In the genomic region with DNA sequence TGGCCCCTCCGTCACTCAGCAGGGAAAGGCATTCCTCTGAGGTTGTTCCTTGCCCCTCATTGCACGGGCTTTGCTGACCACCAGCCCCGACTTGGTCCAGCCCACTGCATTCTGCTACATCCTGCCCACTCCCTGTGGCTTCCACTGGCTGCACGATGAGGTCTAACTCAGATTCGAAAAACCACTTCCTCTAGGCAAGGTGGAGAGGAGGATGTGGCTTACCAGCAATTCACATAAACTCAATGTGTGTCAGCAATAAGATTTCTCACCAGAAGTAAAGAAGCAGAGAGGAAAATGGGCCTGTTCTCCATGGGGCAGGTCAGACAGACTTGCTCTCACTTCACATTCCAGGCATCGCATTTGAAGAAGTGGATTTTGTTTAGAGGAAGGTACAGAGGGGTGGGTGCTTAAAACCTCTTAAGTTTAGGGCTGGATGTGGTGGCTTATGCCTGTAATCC, we compare ENCODE assay signal across 8 cellular contexts. TPM values are rescaled to one million over a fixed set of nuclear protein-coding genes. Genes with fewer than 3 reads are reported as not detected.
DNase-seq lines count a peak whose midpoint lies in the region; ATAC-seq, FAIRE-seq and TF ChIP-seq lines count a peak whose summit lies in the region.

No MANE protein-coding gene starts in this region.

- H3F3A ChIP-seq in neural progenitor cell (ENCODE audit: low read depth) = no peaks in the 10 kb centered on the region

- peak; percentile 53 for ATAC-seq in HG02588 (IDR thresholded peaks at IDR 0.05; ENCODE audit: unreplicated experiment)

- intact Hi-C loops in activated T-helper 2 cell treated with anti-CD3 and anti-CD28 coated beads, Interferon-gamma antibody, Interleukin-2, Interleukin-4, amounts not matched to agents 10 μg/mL and 5 μg/mL and 100 μg/mL, durations not matched to agents 14 hours and 24 hours and 36 hours (cut with micrococcal nuclease) = loop anchor here (2.0 to 5.0 kb wide), 6 partner anchors 23 to 187 kb away; partner anchors contain the start of gene CCDC88C
- intact Hi-C loops in spleen (cut with DNase I; ENCODE audit: low total_unique reads) = no loop called here

- H3K4me2 ChIP-seq in neural progenitor cell = no peak overlapping the region

- H3K9me3 Mint-ChIP-seq in activated T-helper 2 cell treated with anti-CD3 and anti-CD28 coated beads, Interferon-gamma antibody, Interleukin-2, Interleukin-4, amounts not matched to agents 10 μg/mL and 5 μg/mL and 100 μg/mL, durations not matched to agents 14 hours and 24 hours and 36 hours = peaks cover 9% of the 10 kb centered on the region
- peaks cover 10% of the 10 kb centered on the region for H3K9me3 Mint-ChIP-seq in neural progenitor cell

- H3K27me3 Mint-ChIP-seq in activated T-helper 2 cell treated with anti-CD3 and anti-CD28 coated beads, Interferon-gamma antibody, Interleukin-2, Interleukin-4, amounts not matched to agents 10 μg/mL and 5 μg/mL and 100 μg/mL, durations not matched to agents 14 hours and 24 hours and 36 hours (ENCODE audit: low read depth) = no peaks in the 10 kb centered on the region
- H3K27me3 Mint-ChIP-seq in neural progenitor cell (ENCODE audit: insufficient read depth, low read depth) = peaks cover 2% of the 10 kb centered on the region

- H3K4me1 ChIP-seq in spleen = peaks cover 35 to 100% (median 76%) of the 10 kb centered on the region in 6 donors
- H3K4me1 ChIP-seq in neural progenitor cell = no peaks in the 10 kb centered on the region

- peaks cover 59% of the 10 kb centered on the region for H3K36me3 Mint-ChIP-seq in activated T-helper 2 cell treated with anti-CD3 and anti-CD28 coated beads, Interferon-gamma antibody, Interleukin-2, Interleukin-4, amounts not matched to agents 10 μg/mL and 5 μg/mL and 100 μg/mL, durations not matched to agents 14 hours and 24 hours and 36 hours (ENCODE audit: low read depth)
- H3K36me3 Mint-ChIP-seq in neural progenitor cell = peaks cover 17% of the 10 kb centered on the region

- H3K9ac ChIP-seq in neural progenitor cell = no peak overlapping the region

- TF ChIP-seq POLR2A in spleen (IDR thresholded peaks at IDR 0.05) = no peak

- no peak overlapping the region for H2AFZ ChIP-seq in neural progenitor cell (replicated peaks)

- no peak for DNase-seq in GM18507 (ENCODE audit: extremely low spot score, insufficient read length, low read depth)
- DNase-seq in NAMALWA (ENCODE audit: low spot score) = peak; percentile 49
- peak; percentile 79 for DNase-seq in activated T-helper 2 cell treated with anti-CD3 and anti-CD28 coated beads, Interferon-gamma antibody, Interleukin-2, Interleukin-4, amounts not matched to agents 10 μg/mL and 5 μg/mL and 100 μg/mL, durations not matched to agents 14 hours and 24 hours and 36 hours (ENCODE audit: low spot score)
- DNase-seq in spleen = peak; percentile 85
- no peak for DNase-seq in foreskin fibroblast
- no peak for DNase-seq in neural progenitor cell (ENCODE audit: low spot score)
- DNase-seq in urothelium cell line (ENCODE audit: low spot score) = no peak

- H3K27ac ChIP-seq in spleen = peak overlapping the region; percentile 15 to 90 (median 78)
- H3K27ac ChIP-seq in neural progenitor cell = no peak overlapping the region

- peaks cover 74% of the 10 kb centered on the region for H3K4me1 Mint-ChIP-seq in activated T-helper 2 cell treated with anti-CD3 and anti-CD28 coated beads, Interferon-gamma antibody, Interleukin-2, Interleukin-4, amounts not matched to agents 10 μg/mL and 5 μg/mL and 100 μg/mL, durations not matched to agents 14 hours and 24 hours and 36 hours (ENCODE audit: low read depth)
- peaks cover 4% of the 10 kb centered on the region for H3K4me1 Mint-ChIP-seq in neural progenitor cell

- no peaks in the 10 kb centered on the region for H3K79me2 ChIP-seq in neural progenitor cell (ENCODE audit: low read depth)

- H4K20me1 ChIP-seq in neural progenitor cell (ENCODE audit: low read depth) = no peaks in the 10 kb centered on the region

- no peaks in the 10 kb centered on the region for H3K27me3 ChIP-seq in spleen (replicated peaks in 1 of 7)
- no peaks in the 10 kb centered on the region for H3K27me3 ChIP-seq in neural progenitor cell

- H3K4me3 ChIP-seq in spleen (peak overlapping the region in 1 of 8 donors; percentile 38), foreskin fibroblast (ENCODE audit: low read depth in 1 of 2, low read length in 2 of 2) (no peak overlapping the region), neural progenitor cell (no peak overlapping the region)

- FAIRE-seq in GM18507 (lab: Jason Lieb, UNC) (peak; percentile 100), urothelium cell line (lab: Jason Lieb, UNC) (no peak)

- 7 to 25% (median 20%) methylated on average over 6 of the region's 6 CpGs for WGBS in spleen, 5 donors

- H3K9me3 ChIP-seq in spleen (peaks cover 0 to 7% (median 0%) of the 10 kb centered on the region in 8 donors), neural progenitor cell (ENCODE audit: low read depth) (no peaks in the 10 kb centered on the region)

- H3K27ac Mint-ChIP-seq in activated T-helper 2 cell treated with anti-CD3 and anti-CD28 coated beads, Interferon-gamma antibody, Interleukin-2, Interleukin-4, amounts not matched to agents 10 μg/mL and 5 μg/mL and 100 μg/mL, durations not matched to agents 14 hours and 24 hours and 36 hours = peak overlapping the region; percentile 100
- no peak overlapping the region for H3K27ac Mint-ChIP-seq in neural progenitor cell

- no peak for TF ChIP-seq CTCF in spleen (IDR thresholded peaks at IDR 0.05 in 8 of 11, conservative IDR thresholded peaks at IDR 0.05 in 3 of 11)
- TF ChIP-seq CTCF in foreskin fibroblast (IDR thresholded peaks at IDR 0.05; ENCODE audit: low read depth, low read length) = no peak
- TF ChIP-seq CTCF in neural progenitor cell (IDR thresholded peaks at IDR 0.05) = no peak

- peak overlapping the region; percentile 75 for H3K4me3 Mint-ChIP-seq in activated T-helper 2 cell treated with anti-CD3 and anti-CD28 coated beads, Interferon-gamma antibody, Interleukin-2, Interleukin-4, amounts not matched to agents 10 μg/mL and 5 μg/mL and 100 μg/mL, durations not matched to agents 14 hours and 24 hours and 36 hours (ENCODE audit: low read depth)
- H3K4me3 Mint-ChIP-seq in neural progenitor cell = no peak overlapping the region

- peaks cover 0 to 76% (median 7%) of the 10 kb centered on the region in 6 donors for H3K36me3 ChIP-seq in spleen
- H3K36me3 ChIP-seq in neural progenitor cell = no peaks in the 10 kb centered on the region

RNA-seq across cellular contexts. Expression of gene GPR68, which starts 14.7 kb away (rescaled TPM):
- total RNA-seq in activated T-helper 2 cell treated with anti-CD3 and anti-CD28 coated beads, Interferon-gamma antibody, Interleukin-2, Interleukin-4, amounts not matched to agents 10 μg/mL and 5 μg/mL and 100 μg/mL, durations not matched to agents 14 hours and 24 hours and 36 hours = 5.7 and 6.0 TPM in 2 replicates
- total RNA-seq in spleen (1 to 10 TPM; 1.9 to 5.2 (median 3.2) TPM), neural progenitor cell (ENCODE audit: low replicate concordance) (0.84 TPM in 1 of 2 replicates, not detected in the other)
- 1 to 10 TPM in 2 of 3 donors, under 1 TPM in 1; 0.50 to 1.7 (median 1.3) TPM for polyA plus RNA-seq in spleen

Comparison
In these comparisons a context has a peak if more than half of its experiments do, and no peak if none do; other contexts are left out.
1. DNase-seq: peak in NAMALWA (single experiment), activated T-helper 2 cell treated with anti-CD3 and anti-CD28 coated beads, Interferon-gamma antibody, Interleukin-2, Interleukin-4, amounts not matched to agents 10 μg/mL and 5 μg/mL and 100 μg/mL, durations not matched to agents 14 hours and 24 hours and 36 hours (single experiment) and spleen (single experiment); none in GM18507 (single experiment), foreskin fibroblast (0 of 2), neural progenitor cell (single experiment) and urothelium cell line (single experiment).